In genomic region chr12:65082411-65082810, GRCh38 we compare ENCODE assay signal across 30 cellular contexts. TPM values are rescaled to one million over a fixed set of nuclear protein-coding genes. Genes with fewer than 3 reads are reported as not detected.
"Had no signal": no experiment of that assay in that cellular context is flagged by ENCODE, and none has a peak within 500 bp of the region (broad histone marks: within the 10 kb centered on the region; RNA-seq: fewer than 3 reads in every experiment).

No MANE protein-coding gene starts in this region.

- DNase-seq: activated CD4-positive, alpha-beta memory T cell treated with anti-CD3 and anti-CD28 coated beads for 36 hours; activated CD4-positive, alpha-beta T cell treated with anti-CD3 and anti-CD28 coated beads, Interleukin-2, amount 10 ng/mL, durations not matched to agents 24 days and 14 days; activated gamma-delta T cell treated with Interleukin-2 at 50 U/mL for 16 hours; activated naive CD4-positive, alpha-beta T cell treated with anti-CD3 and anti-CD28 coated beads, Interleukin-2, amount 50 U/mL, for 16 hours; activated T-cell treated with anti-CD3 and anti-CD28 coated beads, Interleukin-2, amount 50 U/mL, for 4 hours; amniotic stem cell; brain microvascular endothelial cell; effector memory CD8-positive, alpha-beta T cell; erythroblast; head of caudate nucleus; hippocampal formation; kidney; midbrain; naive thymus-derived CD4-positive, alpha-beta T cell; nucleus accumbens; pancreas; retina; stimulated activated CD4-positive, alpha-beta T cell treated with anti-CD3 and anti-CD28 coated beads, Interleukin-4, amount 100 ng/mL, for 24 hours; T1000; trophoblast cell; uterus; WERI-Rb-1 had no signal

- H3K27ac Mint-ChIP-seq: activated CD4-positive, alpha-beta memory T cell treated with anti-CD3 and anti-CD28 coated beads for 36 hours; activated CD4-positive, alpha-beta T cell treated with anti-CD3 and anti-CD28 coated beads, Interleukin-2, amount 10 ng/mL, durations not matched to agents 24 days and 14 days; activated T-helper 17 cell treated with anti-CD3 and anti-CD28 coated beads, Interleukin-2, amount 50 U/mL, for 72 hours; effector memory CD8-positive, alpha-beta T cell; naive thymus-derived CD4-positive, alpha-beta T cell; stimulated activated effector memory CD8-positive, alpha-beta T cell treated with anti-CD3 and anti-CD28 coated beads, Interleukin-12 subunit alpha, Interleukin-12 subunit beta, amount 100 ng/mL, for 72 hours; stimulated activated naive CD8-positive, alpha-beta T cell treated with anti-CD3 and anti-CD28 coated beads, Interleukin-15, Interleukin-2, amounts not matched to agents 100 ng/mL and 50 ng/mL, for 24 hours had no signal

- H3K4me3 Mint-ChIP-seq: activated CD4-positive, alpha-beta memory T cell treated with anti-CD3 and anti-CD28 coated beads for 36 hours; activated CD4-positive, alpha-beta T cell treated with anti-CD3 and anti-CD28 coated beads, Interleukin-2, amount 10 ng/mL, durations not matched to agents 24 days and 14 days; activated T-cell treated with anti-CD3 and anti-CD28 coated beads, Interleukin-2, amount 50 U/mL, for 4 hours; activated T-helper 17 cell treated with anti-CD3 and anti-CD28 coated beads, Interleukin-2, amount 50 U/mL, for 72 hours; effector memory CD8-positive, alpha-beta T cell; naive thymus-derived CD4-positive, alpha-beta T cell; stimulated activated effector memory CD8-positive, alpha-beta T cell treated with anti-CD3 and anti-CD28 coated beads, Interleukin-12 subunit alpha, Interleukin-12 subunit beta, amount 100 ng/mL, for 72 hours; stimulated activated naive CD8-positive, alpha-beta T cell treated with anti-CD3 and anti-CD28 coated beads, Interleukin-15, Interleukin-2, amounts not matched to agents 100 ng/mL and 50 ng/mL, for 24 hours had no signal

- H3K9me3 Mint-ChIP-seq: activated CD4-positive, alpha-beta memory T cell treated with anti-CD3 and anti-CD28 coated beads for 36 hours; activated CD4-positive, alpha-beta T cell treated with anti-CD3 and anti-CD28 coated beads, Interleukin-2, amount 10 ng/mL, durations not matched to agents 24 days and 14 days; activated T-cell treated with anti-CD3 and anti-CD28 coated beads, Interleukin-2, amount 50 U/mL, for 4 hours; activated T-helper 17 cell treated with anti-CD3 and anti-CD28 coated beads, Interleukin-2, amount 50 U/mL, for 72 hours; effector memory CD8-positive, alpha-beta T cell; stimulated activated effector memory CD8-positive, alpha-beta T cell treated with anti-CD3 and anti-CD28 coated beads, Interleukin-12 subunit alpha, Interleukin-12 subunit beta, amount 100 ng/mL, for 72 hours; stimulated activated naive CD8-positive, alpha-beta T cell treated with anti-CD3 and anti-CD28 coated beads, Interleukin-15, Interleukin-2, amounts not matched to agents 100 ng/mL and 50 ng/mL, for 24 hours had no signal

- H3K4me1 Mint-ChIP-seq: activated CD4-positive, alpha-beta T cell treated with anti-CD3 and anti-CD28 coated beads, Interleukin-2, amount 10 ng/mL, durations not matched to agents 24 days and 14 days; activated T-helper 17 cell treated with anti-CD3 and anti-CD28 coated beads, Interleukin-2, amount 50 U/mL, for 72 hours; naive thymus-derived CD4-positive, alpha-beta T cell; stimulated activated effector memory CD8-positive, alpha-beta T cell treated with anti-CD3 and anti-CD28 coated beads, Interleukin-12 subunit alpha, Interleukin-12 subunit beta, amount 100 ng/mL, for 72 hours had no signal

- ATAC-seq: activated CD4-positive, CD25-positive, alpha-beta regulatory T cell treated with anti-CD3 and anti-CD28 coated beads, Interleukin-2, amount 50 U/mL, for 24 hours; activated T-cell treated with anti-CD3 and anti-CD28 coated beads, Interleukin-2, amount 50 U/mL, for 4 hours; activated T-helper 17 cell treated with anti-CD3 and anti-CD28 coated beads, Interleukin-2, amount 50 U/mL, for 72 hours; effector memory CD8-positive, alpha-beta T cell; naive thymus-derived CD4-positive, alpha-beta T cell; pancreas; sciatic nerve; stimulated activated effector memory CD8-positive, alpha-beta T cell treated with anti-CD3 and anti-CD28 coated beads, Interleukin-12 subunit alpha, Interleukin-12 subunit beta, amount 100 ng/mL, for 72 hours had no signal

- H3K36me3 Mint-ChIP-seq: activated CD4-positive, alpha-beta memory T cell treated with anti-CD3 and anti-CD28 coated beads for 36 hours; naive thymus-derived CD4-positive, alpha-beta T cell; stimulated activated effector memory CD8-positive, alpha-beta T cell treated with anti-CD3 and anti-CD28 coated beads, Interleukin-12 subunit alpha, Interleukin-12 subunit beta, amount 100 ng/mL, for 72 hours had no signal

RNA-seq across cellular contexts. Expression of gene WIF1, which starts 38.7 kb away (rescaled TPM):
- total RNA-seq: activated CD4-positive, alpha-beta T cell treated with anti-CD3 and anti-CD28 coated beads, Interleukin-2, amount 10 ng/mL, durations not matched to agents 24 days and 14 days; activated T-helper 17 cell treated with anti-CD3 and anti-CD28 coated beads, Interleukin-2, amount 50 U/mL, for 72 hours; astrocyte; kidney; naive thymus-derived CD4-positive, alpha-beta T cell; subcutaneous adipose tissue; thoracic aorta had no signal
